Comparison of ENCODE assay signal across 10 cellular contexts in genomic region chr16:55495616-55496289, GRCh38. TPM values are rescaled to one million over a fixed set of nuclear protein-coding genes. Genes with fewer than 3 reads are reported as not detected.
DNase-seq lines count a peak whose midpoint lies in the region; ATAC-seq, FAIRE-seq and TF ChIP-seq lines count a peak whose summit lies in the region.
"Had no signal": no experiment of that assay in that cellular context is flagged by ENCODE, and none has a peak within 500 bp of the region (broad histone marks: within the 10 kb centered on the region; RNA-seq: fewer than 3 reads in every experiment).

No MANE protein-coding gene starts in this region.

- CTCF ChIA-PET in PC-9 (lab: Charles Lee), result interaction anchor here (1.0 kb wide), 2 partner anchors 14 to 31 kb away, joined by 5 to 17 read pairs; no protein-coding TSS in a partner anchor

- DNase-seq in NCI-H2196 (lab: John Stamatoyannopoulos, UW; ENCODE audit: unreplicated experiment) (peak; percentile 3), NCI-H2196 treated with DMSO at 0.1 percent for 48 hours (lab: John Stamatoyannopoulos, UW; ENCODE audit: unreplicated experiment) (no peak), astrocyte (ENCODE audit: low read depth) (peak; percentile 98), foreskin keratinocyte (peak; percentile 87 to 90), upper lobe of left lung (peak in 1 of 2 donors; percentile 67), PC-9 (no peak)
- DNase-seq: NCI-H146 had no signal

- peak; percentile 70 for FAIRE-seq in astrocyte (lab: Jason Lieb, UNC)

- no peaks in the 10 kb centered on the region for H3K9me2 ChIP-seq in PC-9 (ENCODE audit: insufficient read depth)

- H3K9me3 Mint-ChIP-seq in astrocyte (ENCODE audit: unreplicated experiment), result no peaks in the 10 kb centered on the region

- H3K36me3 ChIP-seq in astrocyte (ENCODE audit: insufficient read depth, low read length) (peaks cover 44% of the 10 kb centered on the region), upper lobe of left lung (peaks cover 0 to 20% (median 3%) of the 10 kb centered on the region in 4 donors), PC-9 (ENCODE audit: low read depth) (no peaks in the 10 kb centered on the region)

- H2AFZ ChIP-seq in astrocyte (ENCODE audit: low read depth, low read length), result no peak overlapping the region
- H2AFZ ChIP-seq in PC-9, result no peak overlapping the region

- BruUV-seq in PC-9 (replicated peaks; lab: Mats Ljungman, UMichigan), result no TSS peak

- intact Hi-C loops in PC-9 (cut with micrococcal nuclease; ENCODE audit: unreplicated experiment), result loop anchor here (1.0 to 2.0 kb wide), 2 partner anchors 47 to 206 kb away; no protein-coding TSS in a partner anchor

- H3K27ac ChIP-seq in astrocyte (ENCODE audit: low read depth, low read length), result peak overlapping the region; percentile 68
- peak overlapping the region; percentile 13 for H3K27ac ChIP-seq in foreskin keratinocyte
- peak overlapping the region in 1 of 4 donors; percentile 46 for H3K27ac ChIP-seq in upper lobe of left lung
- H3K27ac ChIP-seq in PC-9, result no peak overlapping the region
- H3K27ac ChIP-seq: 22Rv1 had no signal

- H3K4me2 ChIP-seq in astrocyte (ENCODE audit: low read length) (peak overlapping the region; percentile 20), PC-9 (no peak overlapping the region)

- 61 to 66% methylated on average over 6 to 7 of the region's 7 CpGs for WGBS in upper lobe of left lung, 2 donors

- no peak for TF ChIP-seq CTCF in astrocyte (IDR thresholded peaks at IDR 0.05; ENCODE audit: insufficient read depth, low read depth, low read length)
- TF ChIP-seq CTCF in foreskin keratinocyte (conservative IDR thresholded peaks at IDR 0.05), result no peak
- TF ChIP-seq CTCF in upper lobe of left lung (IDR thresholded peaks at IDR 0.05), result no peak
- TF ChIP-seq CTCF in PC-9 (conservative IDR thresholded peaks at IDR 0.05), result no peak

- no peaks in the 10 kb centered on the region for H3K27me3 Mint-ChIP-seq in astrocyte (ENCODE audit: low read depth, unreplicated experiment)

- H3K4me3 Mint-ChIP-seq in astrocyte (ENCODE audit: unreplicated experiment), result no peak overlapping the region

- H4K20me1 ChIP-seq in astrocyte (ENCODE audit: insufficient read depth, low read length), result peaks cover 4% of the 10 kb centered on the region
- no peaks in the 10 kb centered on the region for H4K20me1 ChIP-seq in PC-9 (ENCODE audit: insufficient read depth)

- peak overlapping the region; percentile 60 for H3K27ac Mint-ChIP-seq in astrocyte (ENCODE audit: unreplicated experiment)

- H3K4me1 ChIP-seq in astrocyte (ENCODE audit: insufficient read depth, low read length) (peaks cover 55% of the 10 kb centered on the region), foreskin keratinocyte (peaks cover 32% of the 10 kb centered on the region), upper lobe of left lung (peaks cover 3 to 24% (median 11%) of the 10 kb centered on the region in 4 donors), PC-9 (replicated peaks; ENCODE audit: insufficient read depth) (peaks cover 22% of the 10 kb centered on the region)

- TF ChIP-seq POLR2A in upper lobe of left lung (IDR thresholded peaks at IDR 0.05), result no peak

- no peak for TF ChIP-seq EP300 in upper lobe of left lung (IDR thresholded peaks at IDR 0.05)

- H3K9me3 ChIP-seq in astrocyte (ENCODE audit: insufficient read depth, low read depth, low read length) (no peaks in the 10 kb centered on the region), upper lobe of left lung (no peaks in the 10 kb centered on the region), PC-9 (ENCODE audit: insufficient read depth, low read depth) (no peaks in the 10 kb centered on the region)

- peaks cover 58% of the 10 kb centered on the region for H3K4me1 Mint-ChIP-seq in astrocyte (ENCODE audit: low read depth, unreplicated experiment)

- no peaks in the 10 kb centered on the region for H3K79me2 ChIP-seq in astrocyte (ENCODE audit: insufficient read depth, low read length)
- H3K79me2 ChIP-seq in PC-9 (ENCODE audit: low read depth), result no peaks in the 10 kb centered on the region

- H3K27me3 ChIP-seq in astrocyte (ENCODE audit: insufficient read depth, low read length) (no peaks in the 10 kb centered on the region), foreskin keratinocyte (no peaks in the 10 kb centered on the region), upper lobe of left lung (no peaks in the 10 kb centered on the region), PC-9 (ENCODE audit: insufficient read depth, low read depth) (no peaks in the 10 kb centered on the region)

- ATAC-seq in foreskin keratinocyte, result peak; percentile 28
- ATAC-seq in upper lobe of left lung (ENCODE audit: low FRiP score in 2 of 2), result peak; percentile 33 to 64
- ATAC-seq in HG03135 (IDR thresholded peaks at IDR 0.05; ENCODE audit: unreplicated experiment), result no peak
- no peak for ATAC-seq in GM18502 (IDR thresholded peaks at IDR 0.05; ENCODE audit: poor library complexity, unreplicated experiment)

- H3K9ac ChIP-seq in astrocyte (ENCODE audit: low read length), result peak overlapping the region; percentile 45

- POLR2A ChIA-PET in PC-9 (lab: Charles Lee; ENCODE audit: unreplicated experiment), result no interaction called here

- no peak overlapping the region for H3K4me3 ChIP-seq in astrocyte (ENCODE audit: insufficient read depth, low read depth, low read length)
- H3K4me3 ChIP-seq in upper lobe of left lung, result no peak overlapping the region
- H3K4me3 ChIP-seq in PC-9, result no peak overlapping the region

- peaks cover 37% of the 10 kb centered on the region for H3K36me3 Mint-ChIP-seq in astrocyte (ENCODE audit: low read depth, unreplicated experiment)

- H3F3A ChIP-seq in PC-9 (ENCODE audit: insufficient read depth, low read depth), result peaks cover 18% of the 10 kb centered on the region; the same call in 1 of the 2 replicates

RNA-seq across cellular contexts. Expression of gene LPCAT2, which starts 13.1 kb away (rescaled TPM):
- total RNA-seq in astrocyte (67.1 and 74.4 TPM in 2 replicates), foreskin keratinocyte (30.0 and 32.5 TPM in 2 replicates), upper lobe of left lung (10 to 100 TPM; 14.4 to 33.9 (median 26.9) TPM), PC-9 (2021) (87.7 and 92.6 TPM in 2 replicates)
- polyA plus RNA-seq in foreskin keratinocyte, result 11.8 and 15.1 TPM in 2 replicates

RNA-seq across cellular contexts. Expression of gene MMP2, which starts 16.8 kb away (rescaled TPM):
- total RNA-seq in astrocyte, result 1,220 and 1,246 TPM in 2 replicates
- total RNA-seq in foreskin keratinocyte, result 52.9 and 95.7 TPM in 2 replicates
- polyA plus RNA-seq in foreskin keratinocyte, result 46.8 and 88.3 TPM in 2 replicates
- total RNA-seq in upper lobe of left lung, result 100 to 1,000 TPM in 4 of 6 donors, 10 to 100 TPM in 2; 45.7 to 265 (median 143) TPM
- 0.50 and 1.6 TPM in 2 replicates for total RNA-seq in PC-9 (2021)

Comparison
In these comparisons a context has a peak if more than half of its experiments do, and no peak if none do; other contexts are left out.
1. DNase-seq: peak in NCI-H2196 (single experiment), astrocyte (single experiment) and foreskin keratinocyte (2 of 2); none in NCI-H2196 treated with DMSO at 0.1 percent for 48 hours (single experiment) and PC-9 (0 of 2).
2. ATAC-seq: peak in foreskin keratinocyte (single experiment) and upper lobe of left lung (2 of 2); none in HG03135 (single experiment) and GM18502 (single experiment).
3. RNA of gene MMP2, which starts 16.8 kb away (total RNA-seq): 1,220 to 1,246 TPM in astrocyte, 45.7 to 265 TPM in upper lobe of left lung and 52.9 to 95.7 TPM in foreskin keratinocyte; 0.50 to 1.6 TPM in PC-9; every median in the first group is over 10 times any median in the second.